11 cellular contexts compared by ENCODE assay signal in the genomic region with DNA sequence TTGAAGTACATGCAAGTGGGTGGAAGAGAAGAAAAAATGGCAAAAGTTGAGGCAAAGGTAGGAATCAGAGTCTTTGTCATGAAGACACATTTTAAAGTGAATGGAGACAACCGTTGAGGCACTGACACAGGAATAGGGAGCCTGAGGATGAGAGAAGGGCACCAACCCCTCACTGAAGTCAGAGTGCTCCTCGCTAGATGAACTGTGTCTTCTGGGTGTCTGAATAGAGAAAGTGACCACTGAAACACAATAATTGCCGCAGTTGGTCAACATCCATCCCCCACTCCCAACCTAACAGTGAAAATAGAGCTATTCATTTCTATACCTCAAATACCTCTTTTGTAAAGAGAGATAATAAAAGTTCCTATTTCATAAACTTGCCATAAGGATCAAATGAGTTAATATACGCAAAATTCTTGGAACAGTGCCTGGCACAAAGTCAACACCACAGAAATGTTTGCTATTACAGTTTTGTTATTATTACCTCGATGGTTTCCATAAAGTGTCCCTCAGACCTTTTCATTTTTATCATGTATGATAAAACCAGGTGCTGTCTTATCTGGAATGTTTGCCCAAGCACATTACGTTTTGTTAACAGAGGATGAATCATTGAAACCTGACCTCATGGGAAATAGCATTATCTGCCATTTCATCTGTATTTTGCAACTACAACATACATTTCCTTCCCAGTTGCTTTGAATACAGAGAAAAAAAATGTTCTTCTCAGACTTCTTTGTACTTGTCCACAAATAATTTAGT.
A peak's percentile ranks its signal among the peaks of the same experiment; 100 is the strongest.
DNase-seq lines count a peak whose midpoint lies in the region; ATAC-seq and TF ChIP-seq lines count a peak whose summit lies in the region.
"Had no signal": no experiment of that assay in that cellular context is flagged by ENCODE, and none has a peak within 500 bp of the region (broad histone marks: within the 10 kb centered on the region; RNA-seq: fewer than 3 reads in every experiment).

No MANE protein-coding gene starts in this region.

- peak; percentile 63 for DNase-seq in COLO668 (lab: John Stamatoyannopoulos, UW; ENCODE audit: unreplicated experiment)
- DNase-seq in HT1080 (ENCODE audit: low read depth), result peak; percentile 65
- DNase-seq in NCI-H748 treated with DMSO at 0.1 percent for 48 hours (lab: John Stamatoyannopoulos, UW), result peak; percentile 97
- no peak for DNase-seq in GM13977 (ENCODE audit: low spot score)
- no peak for DNase-seq in stimulated activated CD4-positive, alpha-beta T cell treated with anti-CD3 and anti-CD28 coated beads, Interleukin-4, amount 100 ng/mL, for 4 hours
- no peak for DNase-seq in chondrocyte (ENCODE audit: low spot score)
- DNase-seq: DMS79 treated with DMSO at 0.1 percent for 48 hours, NCI-H446 treated with DMSO at 0.1 percent for 48 hours had no signal

- no peak for ATAC-seq in HG02623 (IDR thresholded peaks at IDR 0.05; ENCODE audit: unreplicated experiment)

- no peak overlapping the region for H3K27ac Mint-ChIP-seq in chondrocyte (ENCODE audit: unreplicated experiment)

- H3K9me3 Mint-ChIP-seq in chondrocyte (ENCODE audit: low read depth), result peaks cover 13% of the 10 kb centered on the region

- no peak overlapping the region for H3K9ac ChIP-seq in endocrine pancreas (ENCODE audit: control insufficient read depth, insufficient read depth, low read length)

- H3K9me3 ChIP-seq in endocrine pancreas (ENCODE audit: control insufficient read depth, low read length), result no peaks in the 10 kb centered on the region
- H3K9me3 ChIP-seq: neutrophil had no signal

- H3K36me3 Mint-ChIP-seq in chondrocyte (ENCODE audit: low read depth), result no peaks in the 10 kb centered on the region

- peak overlapping the region; percentile 59 for H3K4me3 ChIP-seq in endocrine pancreas (ENCODE audit: control insufficient read depth, insufficient read depth, low read length)

- peaks cover 14% of the 10 kb centered on the region for H3K4me1 ChIP-seq in endocrine pancreas (ENCODE audit: control insufficient read depth, insufficient read depth, low read length)

- peaks cover 7% of the 10 kb centered on the region for H3K4me1 Mint-ChIP-seq in chondrocyte (ENCODE audit: low read depth)

- H3K27me3 ChIP-seq in endocrine pancreas (ENCODE audit: control insufficient read depth, insufficient read depth, low read length), result no peaks in the 10 kb centered on the region
- H3K27me3 ChIP-seq: neutrophil had no signal

- no peak overlapping the region for H3K4me3 Mint-ChIP-seq in chondrocyte (ENCODE audit: unreplicated experiment)

- H3K36me3 ChIP-seq in endocrine pancreas (ENCODE audit: control insufficient read depth, insufficient read depth, low read length), result no peaks in the 10 kb centered on the region
- H3K36me3 ChIP-seq: neutrophil had no signal

- H3K27me3 Mint-ChIP-seq in chondrocyte (ENCODE audit: low read depth), result no peaks in the 10 kb centered on the region

- no peak for TF ChIP-seq CTCF in GM13977 (IDR thresholded peaks at IDR 0.05; ENCODE audit: extremely low read depth, insufficient read depth, missing control alignments)
- no peak for TF ChIP-seq CTCF in chondrocyte (IDR thresholded peaks at IDR 0.05)

- in situ Hi-C loops in GM13977 (cut with MboI; ENCODE audit: low pct_unique_long_range_greater_than_20kb, low sequenced_read_pairs, unreplicated experiment), result no loop called here

Comparison
In these comparisons a context has a peak if more than half of its experiments do, and no peak if none do; other contexts are left out.
1. DNase-seq: peak in COLO668 (single experiment), HT1080 (single experiment) and NCI-H748 treated with DMSO at 0.1 percent for 48 hours (single experiment); none in GM13977 (single experiment), stimulated activated CD4-positive, alpha-beta T cell treated with anti-CD3 and anti-CD28 coated beads, Interleukin-4, amount 100 ng/mL, for 4 hours (0 of 2) and chondrocyte (single experiment).